ENCODE assay signal across 7 cellular contexts in the genomic region with DNA sequence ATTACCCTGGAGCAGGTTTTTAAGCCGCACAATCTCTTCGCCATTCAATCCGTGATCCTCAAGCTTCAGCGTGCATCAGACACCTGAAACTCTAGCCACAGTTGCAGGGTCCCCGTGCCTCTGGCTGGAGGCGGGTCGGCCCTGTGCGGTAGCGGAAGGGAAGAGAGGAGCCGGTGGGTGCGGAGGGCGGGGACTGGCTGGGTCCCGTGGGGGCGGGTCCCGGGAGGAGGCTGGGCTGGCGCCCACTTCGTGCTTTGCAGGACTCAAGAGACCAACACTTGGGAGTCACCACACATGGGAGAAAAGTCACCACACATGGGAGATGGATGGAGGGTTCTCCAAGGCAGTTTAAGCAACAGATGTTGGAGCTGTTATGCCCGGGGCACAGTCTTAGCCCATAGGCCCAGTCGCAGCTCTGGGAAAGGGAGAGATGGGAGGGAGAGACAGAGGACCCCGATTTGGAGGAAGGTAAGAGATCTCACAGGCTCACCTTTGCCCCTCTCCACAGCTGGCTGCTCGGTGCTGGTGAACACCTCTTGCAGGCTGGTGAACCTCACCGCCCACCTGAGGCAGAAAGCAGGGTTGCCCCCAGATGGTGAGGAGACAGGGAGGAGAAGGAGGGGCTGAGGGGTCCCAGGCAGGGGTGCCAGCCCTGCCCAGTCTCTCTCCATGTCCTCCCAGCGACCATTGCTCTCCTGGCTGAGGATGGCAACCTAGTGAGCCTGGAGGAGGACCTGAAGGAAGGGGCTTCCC. TPM values are rescaled to one million over a fixed set of nuclear protein-coding genes. Genes with fewer than 3 reads are reported as not detected.
DNase-seq lines count a peak whose midpoint lies in the region; ATAC-seq and TF ChIP-seq lines count a peak whose summit lies in the region.

No MANE protein-coding gene starts in this region.

- H3K27me3 ChIP-seq in mesendoderm (ENCODE audit: insufficient read depth, low read length, poor library complexity) (no peaks in the 10 kb centered on the region), tibial artery (no peaks in the 10 kb centered on the region)

- DNase-seq in NAMALWA (ENCODE audit: low spot score): peak; percentile 37
- DNase-seq in activated effector memory CD4-positive, alpha-beta T cell treated with anti-CD3 and anti-CD28 coated beads, Interleukin-2, amount 50 U/mL, for 16 hours: peak; percentile 82
- DNase-seq in mesendoderm: peak; percentile 42
- no peak for DNase-seq in tibial artery
- no peak for DNase-seq in NCI-H345 treated with DMSO at 0.1 percent for 48 hours (lab: John Stamatoyannopoulos, UW; ENCODE audit: unreplicated experiment)
- DNase-seq in NCI-H1436 (lab: John Stamatoyannopoulos, UW): no peak

- H3K9ac ChIP-seq in mesendoderm (ENCODE audit: low read length): peak overlapping the region; percentile 47

- H2AK5ac ChIP-seq in mesendoderm (ENCODE audit: low read length): no peak overlapping the region

- H3K4me3 ChIP-seq in mesendoderm (ENCODE audit: low read length): no peak overlapping the region
- peak overlapping the region; percentile 22 to 33 for H3K4me3 ChIP-seq in tibial artery

- H3K27ac ChIP-seq in mesendoderm (ENCODE audit: low read depth, low read length): no peak overlapping the region
- H3K27ac ChIP-seq in tibial artery: no peak overlapping the region

- intact Hi-C loops in tibial artery (cut with DNase I; ENCODE audit: low total_unique reads): no loop called here

- no peak overlapping the region for H2BK15ac ChIP-seq in mesendoderm (replicated peaks; ENCODE audit: low read depth)

- no peak overlapping the region for H4K8ac ChIP-seq in mesendoderm (ENCODE audit: low read depth, low read length)

- H3K56ac ChIP-seq in mesendoderm (ENCODE audit: low read length): peak overlapping the region; percentile 75

- H3K79me1 ChIP-seq in mesendoderm (ENCODE audit: low read length): peaks cover 4% of the 10 kb centered on the region

- WGBS in mesendoderm (ENCODE audit: extremely low coverage, insufficient coverage, low lambda C conversion rate): no CpG with 5 or more reads among the region's 23 CpGs

- H3K36me3 ChIP-seq in mesendoderm (ENCODE audit: control insufficient read depth, insufficient read depth, low read length) (no peaks in the 10 kb centered on the region), tibial artery (peaks cover 0 to 13% (median 0%) of the 10 kb centered on the region in 3 donors)

- H3K9me3 ChIP-seq in tibial artery: no peaks in the 10 kb centered on the region

- H3K4me1 ChIP-seq in mesendoderm (ENCODE audit: control insufficient read depth, low read depth, low read length) (peaks cover 14% of the 10 kb centered on the region), tibial artery (peaks cover 0 to 46% (median 36%) of the 10 kb centered on the region in 4 donors)

- peak overlapping the region; percentile 37 for H3K4me2 ChIP-seq in mesendoderm (ENCODE audit: low read length)

- no peak overlapping the region for H3K23ac ChIP-seq in mesendoderm (ENCODE audit: low read length)

- no peak for ATAC-seq in GM21529 (IDR thresholded peaks at IDR 0.05; ENCODE audit: unreplicated experiment)

- H3K79me2 ChIP-seq in mesendoderm (ENCODE audit: control insufficient read depth, insufficient read depth, low read length): no peaks in the 10 kb centered on the region

- no peak for TF ChIP-seq CTCF in tibial artery (IDR thresholded peaks at IDR 0.05)

- no peak overlapping the region for H3K4ac ChIP-seq in mesendoderm (ENCODE audit: low read depth, low read length)

- H2BK5ac ChIP-seq in mesendoderm (ENCODE audit: low read length): no peak overlapping the region

- no peak overlapping the region for H2BK120ac ChIP-seq in mesendoderm (ENCODE audit: low read depth, low read length)

- peak overlapping the region; percentile 6 for H3K18ac ChIP-seq in mesendoderm (ENCODE audit: low read length)

- H4K5ac ChIP-seq in mesendoderm (ENCODE audit: low read length): no peak overlapping the region

RNA-seq across cellular contexts. Expression of a gene that starts 1.0 kb away (rescaled TPM):
- 1.6 TPM for polyA plus RNA-seq in mesendoderm (2013, experiment 1 of 2)
- polyA plus RNA-seq in mesendoderm (2013, experiment 2 of 2): 1.7 TPM

RNA-seq across cellular contexts. Expression of a gene that starts 4.0 kb away (rescaled TPM):
- polyA plus RNA-seq in mesendoderm (2013, experiment 1 of 2): 186 TPM
- 187 TPM for polyA plus RNA-seq in mesendoderm (2013, experiment 2 of 2)

RNA-seq across cellular contexts. Expression of a gene that starts 8.9 kb away (rescaled TPM):
- polyA plus RNA-seq in mesendoderm (2013, experiment 1 of 2): 0.79 TPM
- polyA plus RNA-seq in mesendoderm (2013, experiment 2 of 2): 0.97 TPM

RNA-seq across cellular contexts. Expression of a gene that starts 9.5 kb away (rescaled TPM):
- polyA plus RNA-seq in mesendoderm (2013, experiment 1 of 2): 0.22 TPM
- 0.21 TPM for polyA plus RNA-seq in mesendoderm (2013, experiment 2 of 2)

RNA-seq across cellular contexts. Expression of a gene that starts 12.8 kb away (rescaled TPM):
- polyA plus RNA-seq in mesendoderm (2013, experiment 1 of 2): 1.3 TPM
- polyA plus RNA-seq in mesendoderm (2013, experiment 2 of 2): 1.2 TPM

Comparison
In these comparisons a context has a peak if more than half of its experiments do, and no peak if none do; other contexts are left out.
1. DNase-seq: peak in NAMALWA (single experiment), activated effector memory CD4-positive, alpha-beta T cell treated with anti-CD3 and anti-CD28 coated beads, Interleukin-2, amount 50 U/mL, for 16 hours (single experiment) and mesendoderm (single experiment); none in tibial artery (0 of 2), NCI-H345 treated with DMSO at 0.1 percent for 48 hours (single experiment) and NCI-H1436 (single experiment).